ENCODE assay signal across 12 cellular contexts in the genomic region with DNA sequence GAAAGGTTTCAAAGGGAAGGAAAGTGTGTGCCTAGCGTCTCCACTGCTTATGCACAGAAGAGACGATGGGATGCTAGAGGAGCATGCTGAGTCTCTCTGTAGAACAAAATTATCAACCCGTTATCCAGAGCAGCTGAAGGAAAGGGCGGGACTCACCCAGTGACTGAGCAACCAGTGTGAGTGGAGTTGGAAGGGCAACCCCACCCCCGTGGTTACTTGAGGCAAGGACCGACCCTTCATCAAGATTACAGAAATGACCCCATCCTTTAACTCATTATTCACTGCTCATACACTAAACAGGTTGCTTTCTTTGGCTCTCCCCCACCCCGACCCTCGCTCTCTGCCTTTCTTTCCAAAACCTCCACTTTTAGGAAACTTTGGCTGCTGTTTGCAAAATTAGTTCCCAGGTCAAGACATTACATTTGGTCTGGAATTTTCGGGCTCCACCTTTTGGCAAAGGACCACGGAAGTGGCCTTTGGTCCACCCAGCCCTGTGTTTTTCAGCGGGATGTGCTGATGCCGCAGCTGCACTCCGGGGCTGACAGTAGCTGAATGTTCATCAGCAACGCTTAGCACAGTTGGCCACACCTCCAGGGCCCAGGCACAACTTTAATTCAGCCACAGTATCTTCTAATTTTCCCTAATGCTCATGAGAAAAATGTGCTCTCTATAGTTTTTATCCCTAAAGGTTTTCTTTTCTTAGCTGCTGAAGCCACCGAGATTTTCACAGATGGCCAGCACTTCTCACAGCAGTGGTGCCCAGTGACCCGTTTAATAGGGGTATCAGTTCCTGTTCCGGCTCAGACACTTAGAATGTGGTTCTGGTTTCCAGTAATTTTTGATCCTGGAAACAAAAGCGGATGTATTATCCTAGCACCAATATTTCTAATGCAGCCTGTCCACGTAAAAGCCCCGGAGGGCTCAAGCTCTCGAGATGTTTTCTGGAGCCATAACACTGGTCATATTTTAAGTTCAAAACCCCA.
DNase-seq lines count a peak whose midpoint lies in the region; ATAC-seq, FAIRE-seq and TF ChIP-seq lines count a peak whose summit lies in the region.
"Had no signal": no experiment of that assay in that cellular context is flagged by ENCODE, and none has a peak within 500 bp of the region (broad histone marks: within the 10 kb centered on the region; RNA-seq: fewer than 3 reads in every experiment).

No MANE protein-coding gene starts in this region.

- CTCF ChIA-PET in K562 (lab: Yijun Ruan, JAX; ENCODE audit: low intra/inter-chr PET ratio) = interaction anchor here (1.4 kb wide), 1 partner anchor 555 kb away, joined by 4 read pairs; no protein-coding TSS in a partner anchor

- H3K4me2 ChIP-seq in K562 (ENCODE audit: insufficient read depth, low read length) (no peak overlapping the region), mesenchymal stem cell (ENCODE audit: low read length, poor library complexity, severe bottlenecking) (no peak overlapping the region)

- POLR2A ChIA-PET in K562 (lab: Yijun Ruan, JAX) = no interaction called here

- H3K27ac Mint-ChIP-seq in activated CD4-positive, alpha-beta T cell treated with anti-CD3 and anti-CD28 coated beads, Interleukin-2, amount 10 ng/mL, durations not matched to agents 24 days and 14 days = no peak overlapping the region
- H3K27ac Mint-ChIP-seq: naive B cell had no signal

- H3K9me1 ChIP-seq in K562 (ENCODE audit: control insufficient read depth, insufficient read depth, low read length) = no peaks in the 10 kb centered on the region

- H2BK15ac ChIP-seq in mesenchymal stem cell (ENCODE audit: low read depth, poor library complexity, severe bottlenecking) = no peak overlapping the region

- H3K9me3 ChIP-seq in K562 (replicated peaks; ENCODE audit: control insufficient read depth, insufficient read depth, low read depth, low read length) = no peaks in the 10 kb centered on the region
- H3K9me3 ChIP-seq in mesenchymal stem cell (ENCODE audit: control insufficient read depth, low read length) = no peaks in the 10 kb centered on the region

- no peak overlapping the region for H3K14ac ChIP-seq in mesenchymal stem cell (ENCODE audit: low read length in 2 of 2)

- intact Hi-C loops in Right ventricle myocardium inferior (cut with DNase I) (loop anchor here (5.0 kb wide), 1 partner anchor 95 kb away; no protein-coding TSS in a partner anchor), cardiac septum (cut with DNase I) (loop anchor here (5.0 kb wide), 1 partner anchor 85 kb away; no protein-coding TSS in a partner anchor), K562 (cut with micrococcal nuclease) (no loop called here)
- intact Hi-C loops in activated CD4-positive, alpha-beta T cell treated with anti-CD3 and anti-CD28 coated beads, Interleukin-2, amount 10 ng/mL, durations not matched to agents 24 days and 14 days (cut with micrococcal nuclease) = loop anchor here (5.0 kb wide), 1 partner anchor 910 kb away; no protein-coding TSS in a partner anchor

- no peaks in the 10 kb centered on the region for H3K36me3 Mint-ChIP-seq in activated CD4-positive, alpha-beta T cell treated with anti-CD3 and anti-CD28 coated beads, Interleukin-2, amount 10 ng/mL, durations not matched to agents 24 days and 14 days (ENCODE audit: low read depth)
- H3K36me3 Mint-ChIP-seq: naive B cell had no signal

- no peak for TF ChIP-seq CTCF in K562 (IDR thresholded peaks at IDR 0.05 in 2 of 3, conservative IDR thresholded peaks at IDR 0.05 in 1 of 3; ENCODE audit: insufficient read depth in 2 of 3, low read depth in 1 of 3, low read length in 3 of 3)
- TF ChIP-seq CTCF in foreskin fibroblast (IDR thresholded peaks at IDR 0.05; ENCODE audit: low read depth, low read length) = no peak

- no peak for TF ChIP-seq POLR2A in K562 (conservative IDR thresholded peaks at IDR 0.05)

- no peaks in the 10 kb centered on the region for H3K79me2 ChIP-seq in K562 (ENCODE audit: control insufficient read depth, insufficient read depth, low read length)

- H4K91ac ChIP-seq in mesenchymal stem cell (ENCODE audit: low read length) = peak overlapping the region; percentile 6

- H4K8ac ChIP-seq in mesenchymal stem cell (ENCODE audit: low read length) = no peak overlapping the region

- H3K4ac ChIP-seq in mesenchymal stem cell (ENCODE audit: low read depth in 1 of 2, low read length in 2 of 2) = no peak overlapping the region

- H3K4me3 ChIP-seq in K562 = no peak overlapping the region
- H3K4me3 ChIP-seq in mesenchymal stem cell (ENCODE audit: insufficient read depth in 1 of 2, low read depth in 1 of 2, low read length in 2 of 2) = no peak overlapping the region
- no peak overlapping the region for H3K4me3 ChIP-seq in foreskin fibroblast (ENCODE audit: low read depth in 1 of 2, low read length in 2 of 2)
- H3K4me3 ChIP-seq: cardiac muscle cell had no signal

- ATAC-seq in Right ventricle myocardium inferior (peak; percentile 68), K562 (no peak)

- H2BK120ac ChIP-seq in mesenchymal stem cell (ENCODE audit: low read depth, low read length) = no peak overlapping the region

- peak overlapping the region in 1 of 2 experiments; percentile 5 for H2BK12ac ChIP-seq in mesenchymal stem cell (ENCODE audit: low read length in 2 of 2)

- H3K27me3 ChIP-seq in K562 (ENCODE audit: control insufficient read depth in 2 of 2, insufficient read depth in 2 of 2, low read length in 2 of 2) (peaks cover 8 to 18% of the 10 kb centered on the region in 2 experiments; a peak in 3 of 5 replicates), mesenchymal stem cell (ENCODE audit: control insufficient read depth in 1 of 2, insufficient read depth in 1 of 2, low read length in 2 of 2) (no peaks in the 10 kb centered on the region)
- H3K27me3 ChIP-seq: cardiac muscle cell had no signal

- no peaks in the 10 kb centered on the region for H3K4me1 Mint-ChIP-seq in activated CD4-positive, alpha-beta T cell treated with anti-CD3 and anti-CD28 coated beads, Interleukin-2, amount 10 ng/mL, durations not matched to agents 24 days and 14 days

- H3K79me1 ChIP-seq in mesenchymal stem cell (replicated peaks; ENCODE audit: low read length, poor library complexity, severe bottlenecking) = no peaks in the 10 kb centered on the region

- TF ChIP-seq EP300 in K562 (IDR thresholded peaks at IDR 0.05; ENCODE audit: low read length) = no peak

- H3K23ac ChIP-seq in mesenchymal stem cell (ENCODE audit: low read length in 2 of 2) = no peak overlapping the region

- DNase-seq in Right ventricle myocardium inferior (ENCODE audit: missing footprints) = no peak
- no peak for DNase-seq in cardiac septum (ENCODE audit: low spot score)
- peak in 1 of 4 experiments; percentile 22 for DNase-seq in K562 (ENCODE audit: extremely low read depth in 1 of 4, low spot score in 3 of 4)
- no peak for DNase-seq in mesenchymal stem cell
- DNase-seq in ureter (ENCODE audit: low spot score) = peak; percentile 39
- DNase-seq in activated CD4-positive, alpha-beta T cell treated with anti-CD3 and anti-CD28 coated beads, Interleukin-2, amount 10 ng/mL, durations not matched to agents 24 days and 14 days = no peak
- no peak for DNase-seq in foreskin fibroblast
- no peak for DNase-seq in NCI-H226
- DNase-seq: activated naive CD4-positive, alpha-beta T cell; naive B cell; SW 1271 had no signal

- in situ Hi-C loops in K562 (cut with MboI) = no loop called here

- no peaks in the 10 kb centered on the region for H3K9me3 Mint-ChIP-seq in activated CD4-positive, alpha-beta T cell treated with anti-CD3 and anti-CD28 coated beads, Interleukin-2, amount 10 ng/mL, durations not matched to agents 24 days and 14 days

- H4K20me1 ChIP-seq in K562 (replicated peaks; ENCODE audit: control insufficient read depth, insufficient read depth, low read length) = no peaks in the 10 kb centered on the region

- no peak overlapping the region for H2AK5ac ChIP-seq in mesenchymal stem cell (ENCODE audit: low read length, severe bottlenecking)

- no peaks in the 10 kb centered on the region for H3K27me3 Mint-ChIP-seq in activated CD4-positive, alpha-beta T cell treated with anti-CD3 and anti-CD28 coated beads, Interleukin-2, amount 10 ng/mL, durations not matched to agents 24 days and 14 days

- 9% methylated on average over 21 of the region's 21 CpGs for WGBS in K562 (ENCODE audit: insufficient coverage, low coverage, missing lambda C conversion rate)
- WGBS in mesenchymal stem cell = 89% methylated on average over 18 of the region's 21 CpGs

- FAIRE-seq in K562 (lab: Jason Lieb, UNC) = no peak

- H3K36me3 ChIP-seq in K562 (ENCODE audit: control insufficient read depth, insufficient read depth, low read length) (no peaks in the 10 kb centered on the region), mesenchymal stem cell (ENCODE audit: control insufficient read depth in 1 of 2, insufficient read depth in 2 of 2, low read depth in 1 of 2, low read length in 2 of 2) (no peaks in the 10 kb centered on the region)
- H3K36me3 ChIP-seq: cardiac muscle cell had no signal

- no peak overlapping the region for H3K18ac ChIP-seq in mesenchymal stem cell (ENCODE audit: low read depth in 1 of 2, low read length in 2 of 2)

- no peak overlapping the region for H2BK5ac ChIP-seq in mesenchymal stem cell (ENCODE audit: low read depth, low read length, poor library complexity, severe bottlenecking)

- TF ChIP-seq RAD21 in K562 (CRISPR knock-in tag; conservative IDR thresholded peaks at IDR 0.05 in 1 of 2, IDR thresholded peaks at IDR 0.05 in 1 of 2) = no peak

- no peak overlapping the region for H3K27ac ChIP-seq in K562 (ENCODE audit: extremely low read depth, low read depth, low read length)
- no peak overlapping the region for H3K27ac ChIP-seq in mesenchymal stem cell (ENCODE audit: low read length, poor library complexity, severe bottlenecking)
- H3K27ac ChIP-seq: cardiac muscle cell had no signal

- no peak overlapping the region for H3K4me3 Mint-ChIP-seq in activated CD4-positive, alpha-beta T cell treated with anti-CD3 and anti-CD28 coated beads, Interleukin-2, amount 10 ng/mL, durations not matched to agents 24 days and 14 days

- H3K4me1 ChIP-seq in K562 (replicated peaks in 1 of 2; ENCODE audit: control insufficient read depth in 2 of 2, insufficient read depth in 2 of 2, low read length in 2 of 2) (peaks cover 0 to 5% of the 10 kb centered on the region in 2 experiments; a peak in 3 of 5 replicates), mesenchymal stem cell (ENCODE audit: control insufficient read depth, insufficient read depth, low read depth, low read length) (peaks cover 7% of the 10 kb centered on the region)

- no peak overlapping the region for H3K9ac ChIP-seq in K562 (ENCODE audit: insufficient read depth in 1 of 2, low read depth in 2 of 2, low read length in 2 of 2)
- peak overlapping the region; percentile 22 for H3K9ac ChIP-seq in mesenchymal stem cell (ENCODE audit: low read length)

- H2AFZ ChIP-seq in K562 (ENCODE audit: low read depth, low read length) (no peak overlapping the region), mesenchymal stem cell (ENCODE audit: low read depth, low read length) (no peak overlapping the region)

- BruUV-seq in K562 (replicated peaks; lab: Mats Ljungman, UMichigan) = no TSS peak
